ENCODE assay signal across 9 cellular contexts in the genomic region with DNA sequence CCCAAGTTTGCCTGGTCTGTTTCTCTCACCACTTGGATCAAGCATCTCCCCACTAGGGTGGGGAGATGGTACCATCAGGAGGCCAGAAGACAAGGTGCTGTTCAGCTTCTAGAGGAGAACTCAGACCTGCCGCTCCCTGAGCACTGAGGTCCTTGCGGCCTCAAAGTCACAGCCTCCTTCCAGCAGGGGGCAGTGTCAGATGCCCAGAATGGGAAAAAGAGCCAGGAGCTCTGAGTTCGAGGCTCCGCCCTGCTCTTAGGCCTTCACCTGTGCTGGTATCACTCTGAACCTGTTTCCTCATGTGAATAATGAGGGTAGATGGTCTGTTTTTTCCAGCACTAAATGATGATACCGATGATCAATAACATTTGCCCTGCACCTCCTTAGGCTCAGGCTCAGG.
DNase-seq lines count a peak whose midpoint lies in the region; ATAC-seq, FAIRE-seq and TF ChIP-seq lines count a peak whose summit lies in the region.
"Had no signal": no experiment of that assay in that cellular context is flagged by ENCODE, and none has a peak within 500 bp of the region (broad histone marks: within the 10 kb centered on the region; RNA-seq: fewer than 3 reads in every experiment).

No MANE protein-coding gene starts in this region.

- TF ChIP-seq RAD21 in H1 (IDR thresholded peaks at IDR 0.05 in 1 of 2, conservative IDR thresholded peaks at IDR 0.05 in 1 of 2; ENCODE audit: low read depth in 2 of 2, low read length in 2 of 2) = peak; percentile 35 to 54

- no peak overlapping the region for H2BK5ac ChIP-seq in H1 (ENCODE audit: low read depth, low read length)

- H3K4me1 ChIP-seq in RWPE2 (ENCODE audit: insufficient read depth, poor library complexity, severe bottlenecking) (no peaks in the 10 kb centered on the region), H1 (replicated peaks in 1 of 4; ENCODE audit: control insufficient read depth in 3 of 4, insufficient read depth in 4 of 4, low read length in 3 of 4) (no peaks in the 10 kb centered on the region)

- no peak overlapping the region for H4K5ac ChIP-seq in H1 (ENCODE audit: insufficient read length, low read depth, low read length)

- no peak for TF ChIP-seq EP300 in H1 (IDR thresholded peaks at IDR 0.05; ENCODE audit: borderline replicate concordance in 1 of 2, low read depth in 2 of 2, low read length in 2 of 2)

- H3K27ac ChIP-seq in RWPE2 (ENCODE audit: poor library complexity, severe bottlenecking) (no peak overlapping the region), H1 (ENCODE audit: low read depth, low read length) (no peak overlapping the region)

- POLR2A ChIA-PET in H1 (lab: Charles Lee; ENCODE audit: partially characterized antibody) = no interaction called here

- no peak overlapping the region for H4K8ac ChIP-seq in H1 (ENCODE audit: extremely low read depth, insufficient read depth, low read length)

- no peak for FAIRE-seq in H1 (lab: Jason Lieb, UNC)

- H3K79me1 ChIP-seq in H1 (ENCODE audit: low read depth, low read length) = no peaks in the 10 kb centered on the region

- H4K91ac ChIP-seq in H1 (replicated peaks; ENCODE audit: insufficient read length, low read length) = no peak overlapping the region

- ATAC-seq in RWPE2 (ENCODE audit: low read depth) (no peak), HG02870 (IDR thresholded peaks at IDR 0.05; ENCODE audit: unreplicated experiment) (no peak)

- no peak overlapping the region for H2BK120ac ChIP-seq in H1 (replicated peaks; ENCODE audit: low read depth, low read length)

- no peak overlapping the region for H3K18ac ChIP-seq in H1 (ENCODE audit: extremely low read depth, low read length)

- H2AFZ ChIP-seq in H1 (ENCODE audit: low read length) = no peak overlapping the region

- H3K4me3 ChIP-seq in RWPE2 (ENCODE audit: severe bottlenecking) (no peak overlapping the region), H1 (ENCODE audit: extremely low read depth in 1 of 4, insufficient read depth in 2 of 4, low read depth in 3 of 4, low read length in 4 of 4) (no peak overlapping the region)

- no peak overlapping the region for H3K56ac ChIP-seq in H1 (replicated peaks; ENCODE audit: insufficient read length, low read depth, low read length)

- no peak overlapping the region for H3K4ac ChIP-seq in H1 (replicated peaks; ENCODE audit: insufficient read length, low read depth, low read length)

- no peak overlapping the region for H3K9ac ChIP-seq in H1 (replicated peaks in 1 of 4; ENCODE audit: extremely low read depth in 1 of 4, low read depth in 3 of 4, low read length in 3 of 4)

- 81% methylated on average over 5 of the region's 5 CpGs; no CpG with 5 or more reads in 1 of the 2 experiments for WGBS in H1 (ENCODE audit: extremely low coverage in 1 of 2, insufficient coverage in 1 of 2, insufficient read length in 1 of 2, insufficient replicate concordance in 2 of 2, low coverage in 1 of 2, low lambda C conversion rate in 2 of 2, missing lambda C conversion rate in 1 of 2), 2 experiments

- 0 out of 2 replicates have a peak overlapping the region, but pooled peaks have one; percentile 34 for H2BK20ac ChIP-seq in H1 (ENCODE audit: low read length)

- H3K4me2 ChIP-seq in H1 (ENCODE audit: insufficient read depth in 1 of 2, low read depth in 2 of 2, low read length in 2 of 2) = no peak overlapping the region

- H2BK12ac ChIP-seq in H1 (ENCODE audit: low read depth, low read length) = no peak overlapping the region

- H3K23ac ChIP-seq in H1 (ENCODE audit: insufficient read length) = no peak overlapping the region

- no peaks in the 10 kb centered on the region for H3K23me2 ChIP-seq in H1 (ENCODE audit: low read depth, low read length)

- H2AK5ac ChIP-seq in H1 (ENCODE audit: low read depth, low read length) = no peak overlapping the region

- H3K9me3 ChIP-seq in RWPE2 (ENCODE audit: severe bottlenecking) (no peaks in the 10 kb centered on the region), H1 (ENCODE audit: insufficient read depth in 2 of 2, low read depth in 1 of 2, low read length in 1 of 2) (no peaks in the 10 kb centered on the region)

- H3K27me3 ChIP-seq in RWPE2 (ENCODE audit: insufficient read depth, poor library complexity, severe bottlenecking) (no peaks in the 10 kb centered on the region), H1 (replicated peaks in 1 of 4; ENCODE audit: control insufficient read depth in 3 of 4, extremely low read depth in 1 of 4, insufficient read depth in 3 of 4, low read length in 3 of 4) (no peaks in the 10 kb centered on the region)

- TF ChIP-seq POLR2A in H1 (IDR thresholded peaks at IDR 0.05; ENCODE audit: control extremely low read depth in 1 of 2, low read depth in 2 of 2, low read length in 2 of 2) = no peak

- peak; percentile 66 for TF ChIP-seq CTCF in RWPE2 (IDR thresholded peaks at IDR 0.05; ENCODE audit: poor library complexity, severe bottlenecking)
- TF ChIP-seq CTCF in H1 (IDR thresholded peaks at IDR 0.05; ENCODE audit: control extremely low read depth in 1 of 3, insufficient read depth in 1 of 3, low read depth in 1 of 3, low read length in 3 of 3) = peak; percentile 36 to 82 (median 63)

- CTCF ChIA-PET in H1 (lab: Charles Lee; ENCODE audit: partially characterized antibody) = interaction anchor here (0.6 to 5.1 kb wide), 18 partner anchors 9 to 234 kb away, joined by 3 to 32 read pairs (median 3); no protein-coding TSS in a partner anchor

- peak overlapping the region; percentile 24; the same call in 1 of the 2 replicates for H2BK15ac ChIP-seq in H1 (ENCODE audit: low read length)

- H3K36me3 ChIP-seq in RWPE2 (ENCODE audit: low read depth) (no peaks in the 10 kb centered on the region), H1 (ENCODE audit: control insufficient read depth in 2 of 4, insufficient read depth in 4 of 4, low read length in 3 of 4) (no peaks in the 10 kb centered on the region)

- peak; percentile 10 for DNase-seq in NCI-H146 (lab: John Stamatoyannopoulos, UW)
- DNase-seq in NCI-H146 treated with DMSO at 0.1 percent for 48 hours (lab: John Stamatoyannopoulos, UW; ENCODE audit: unreplicated experiment) = no peak
- DNase-seq in RWPE2 (ENCODE audit: low spot score) = peak; percentile 60
- peak in 1 of 2 experiments; percentile 70 for DNase-seq in H1 (ENCODE audit: low read depth in 1 of 2, low spot score in 2 of 2)
- peak; percentile 45 for DNase-seq in stimulated activated CD4-positive, alpha-beta T cell treated with anti-CD3 and anti-CD28 coated beads, Interleukin-4, amount 100 ng/mL, for 1 hour
- no peak for DNase-seq in retina
- DNase-seq in inferior parietal cortex (ENCODE audit: extremely low spot score) = no peak
- DNase-seq: NCI-H1092 treated with DMSO at 0.1 percent for 48 hours had no signal

- no peaks in the 10 kb centered on the region for H3K79me2 ChIP-seq in H1 (ENCODE audit: control insufficient read depth in 1 of 2, insufficient read depth in 2 of 2, low read length in 2 of 2)

- no peak overlapping the region for H3K14ac ChIP-seq in H1 (ENCODE audit: insufficient read length)

- no peaks in the 10 kb centered on the region for H4K20me1 ChIP-seq in H1 (replicated peaks in 1 of 2; ENCODE audit: control insufficient read depth in 1 of 2, insufficient read depth in 2 of 2, low read length in 2 of 2)

TF ChIP-seq in H1, 55 proteins besides CTCF, POLR2A, EP300 and RAD21:
- TF ChIP-seq KDM1A (IDR thresholded peaks at IDR 0.05; ENCODE audit: borderline replicate concordance, low read length) (peak; percentile 42; the same call in 1 of the 2 replicates), ASH2L (IDR thresholded peaks at IDR 0.05; ENCODE audit: low read length) (no peak)

Comparison
In these comparisons a context has a peak if more than half of its experiments do, and no peak if none do; other contexts are left out.
1. DNase-seq: peak in NCI-H146 (single experiment), RWPE2 (single experiment) and stimulated activated CD4-positive, alpha-beta T cell treated with anti-CD3 and anti-CD28 coated beads, Interleukin-4, amount 100 ng/mL, for 1 hour (single experiment); none in NCI-H146 treated with DMSO at 0.1 percent for 48 hours (single experiment), retina (single experiment) and inferior parietal cortex (single experiment).